ENCODE assay signal across 10 cellular contexts in the genomic region with DNA sequence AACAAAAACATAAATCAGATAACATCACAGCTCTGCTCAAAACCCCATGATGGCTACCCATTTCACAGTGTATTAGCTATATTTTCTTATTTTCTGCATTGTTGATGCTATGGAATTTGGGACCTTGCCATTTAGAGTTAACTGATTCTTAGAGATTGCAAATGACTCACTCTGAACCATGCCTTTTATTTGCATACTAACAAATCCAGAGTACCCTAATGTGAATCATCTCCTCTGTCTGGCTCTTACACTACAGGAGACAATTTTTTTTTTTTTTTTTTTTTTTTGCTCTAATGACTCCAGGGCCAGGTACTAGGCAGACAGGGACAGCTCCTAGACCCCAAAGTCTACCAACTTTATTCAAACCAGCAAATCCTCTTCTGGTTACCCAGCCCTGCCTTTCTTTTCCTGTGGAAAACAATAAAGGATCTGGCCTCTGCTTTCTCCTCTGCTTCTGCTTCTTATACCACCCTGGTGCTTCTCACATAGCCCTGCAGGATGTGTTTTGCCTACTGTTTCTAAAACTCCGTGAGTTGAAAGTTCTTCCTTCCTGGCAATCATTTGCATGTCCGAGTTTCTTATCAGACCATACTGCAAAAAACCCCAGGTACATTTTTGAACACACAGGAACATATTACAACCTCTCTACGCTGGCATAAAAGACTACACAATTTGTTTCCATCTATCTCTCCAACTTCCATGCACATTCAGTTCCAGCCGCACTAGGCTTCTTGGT. TPM values are rescaled to one million over a fixed set of nuclear protein-coding genes. Genes with fewer than 3 reads are reported as not detected.
A peak's percentile ranks its signal among the peaks of the same experiment; 100 is the strongest.
DNase-seq lines count a peak whose midpoint lies in the region; ATAC-seq and TF ChIP-seq lines count a peak whose summit lies in the region.
"Had no signal": no experiment of that assay in that cellular context is flagged by ENCODE, and none has a peak within 500 bp of the region (broad histone marks: within the 10 kb centered on the region; RNA-seq: fewer than 3 reads in every experiment).

No MANE protein-coding gene starts in this region.

- no peak for ATAC-seq in HG03280 (IDR thresholded peaks at IDR 0.05; ENCODE audit: unreplicated experiment)

- no peaks in the 10 kb centered on the region for H3K27me3 ChIP-seq in tibial nerve

- TF ChIP-seq POLR2A in tibial nerve (IDR thresholded peaks at IDR 0.05), result no peak

- no peak overlapping the region for H3K27ac ChIP-seq in tibial nerve

- peaks cover 0 to 62% (median 0%) of the 10 kb centered on the region in 3 donors for H3K36me3 ChIP-seq in tibial nerve

- DNase-seq in AG09319 (ENCODE audit: extremely low read depth, low read depth), result peak; percentile 44
- DNase-seq in GM19240 (ENCODE audit: insufficient read length, low spot score), result peak; percentile 19
- DNase-seq in RPMI7951 (ENCODE audit: low read depth), result peak; percentile 87
- DNase-seq in foreskin fibroblast, result peak; percentile 76 to 87
- no peak for DNase-seq in NCI-H2029 treated with DMSO at 0.1 percent for 48 hours (lab: John Stamatoyannopoulos, UW)
- DNase-seq in NCI-H2227 (lab: John Stamatoyannopoulos, UW; ENCODE audit: unreplicated experiment), result no peak
- DNase-seq in tibial nerve (ENCODE audit: low spot score in 2 of 2), result no peak
- DNase-seq: GF-D8, NCI-H1092 treated with DMSO at 0.1 percent for 48 hours had no signal

- H3K4me1 ChIP-seq in tibial nerve, result no peaks in the 10 kb centered on the region

- 85 to 93% methylated on average over 4 of the region's 4 CpGs for WGBS in tibial nerve, 2 donors

- peaks cover 0 to 27% (median 3%) of the 10 kb centered on the region in 4 donors for H3K9me3 ChIP-seq in tibial nerve

- TF ChIP-seq EP300 in tibial nerve (IDR thresholded peaks at IDR 0.05), result no peak

- H3K4me3 ChIP-seq in foreskin fibroblast (ENCODE audit: low read depth in 1 of 2, low read length in 2 of 2) (no peak overlapping the region), tibial nerve (no peak overlapping the region)

- TF ChIP-seq CTCF in AG09319 (IDR thresholded peaks at IDR 0.05; ENCODE audit: low read depth, low read length) (no peak), foreskin fibroblast (IDR thresholded peaks at IDR 0.05; ENCODE audit: low read depth, low read length) (no peak), tibial nerve (IDR thresholded peaks at IDR 0.05) (no peak)

RNA-seq across cellular contexts. Expression of gene ZNF460, which starts 10.6 kb away (rescaled TPM):
- total RNA-seq in RPMI7951 (2014; rRNA removed; shearing (Covaris generic)), result 24.6 and 27.5 TPM in 2 replicates
- total RNA-seq in tibial nerve, result 10 to 100 TPM; 68.4 to 94.3 (median 85.1) TPM

RNA-seq across cellular contexts. Expression of gene ZNF805, which starts 29.3 kb away (rescaled TPM):
- 10.0 and 11.9 TPM in 2 replicates for total RNA-seq in RPMI7951 (2014; rRNA removed; shearing (Covaris generic))
- 10 to 100 TPM; 16.2 to 24.7 (median 20.3) TPM for total RNA-seq in tibial nerve

RNA-seq across cellular contexts. Expression of gene AURKC, which starts 38.9 kb away (rescaled TPM):
- total RNA-seq in RPMI7951 (2014; rRNA removed; shearing (Covaris generic)), result 0.88 and 2.0 TPM in 2 replicates
- 1 to 10 TPM in 3 of 4 donors, not detected in 1; 1.0 to 5.2 (median 1.8) TPM for total RNA-seq in tibial nerve

RNA-seq across cellular contexts. Expression of gene ZNF543, which starts 50.6 kb away (rescaled TPM):
- 5.9 and 6.6 TPM in 2 replicates for total RNA-seq in RPMI7951 (2014; rRNA removed; shearing (Covaris generic))
- 10 to 100 TPM in 1 of 4 donors, 1 to 10 TPM in 3; 7.3 to 10.6 (median 7.9) TPM for total RNA-seq in tibial nerve

Comparison
In these comparisons a context has a peak if more than half of its experiments do, and no peak if none do; other contexts are left out.
1. DNase-seq: peak in AG09319 (single experiment), GM19240 (single experiment), RPMI7951 (single experiment) and foreskin fibroblast (2 of 2); none in NCI-H2029 treated with DMSO at 0.1 percent for 48 hours (single experiment), NCI-H2227 (single experiment) and tibial nerve (0 of 2).